23 cellular contexts compared by ENCODE assay signal in the genomic region with DNA sequence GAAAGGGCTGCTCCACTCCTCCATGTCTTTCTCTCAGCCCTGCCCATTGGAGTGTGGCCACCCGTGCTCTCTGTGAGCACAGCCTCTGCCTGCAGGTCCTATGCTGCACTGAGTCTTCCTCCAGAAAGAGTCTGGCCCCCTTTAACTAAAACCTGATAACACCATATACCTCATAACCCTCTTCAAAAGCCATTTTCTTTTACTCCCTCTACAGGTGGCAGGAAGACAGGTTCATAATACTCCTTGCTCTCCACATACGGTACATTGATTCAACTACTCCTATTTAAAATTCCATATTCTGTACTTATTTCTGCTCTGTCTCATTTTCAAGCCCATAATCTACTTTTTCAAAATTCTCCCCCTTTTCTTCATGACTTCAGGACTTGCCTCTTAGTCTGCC.
"Had no signal": no experiment of that assay in that cellular context is flagged by ENCODE, and none has a peak within 500 bp of the region (broad histone marks: within the 10 kb centered on the region; RNA-seq: fewer than 3 reads in every experiment).

No MANE protein-coding gene starts in this region.

- DNase-seq: effector memory CD8-positive, alpha-beta T cell; esophagus squamous epithelium; foreskin fibroblast; head of caudate nucleus; kidney; left colon; mesendoderm; naive B cell; psoas muscle; retina; right lobe of liver; spleen; stimulated activated CD4-positive, alpha-beta T cell treated with anti-CD3 and anti-CD28 coated beads, Interleukin-15, amount 100 ng/mL, for 24 hours; stimulated activated CD4-positive, alpha-beta T cell treated with anti-CD3 and anti-CD28 coated beads, Interleukin-1b, Interleukin-23, amount 100 ng/mL, for 48 hours; stimulated activated CD4-positive, alpha-beta T cell treated with anti-CD3 and anti-CD28 coated beads, Interleukin-4, amount 100 ng/mL, for 24 hours; stimulated activated naive B cell treated with anti-CD40 and anti-IgM and Interleukin-4, amounts not matched to agents 10 μg/mL and 1 μg/mL and 100 μg/mL, for 72 hours; stimulated activated naive CD8-positive, alpha-beta T cell treated with anti-CD3 and anti-CD28 coated beads, Interleukin-15, amount 100 ng/mL, for 72 hours; testis; upper lobe of right lung had no signal

- H3K27me3 ChIP-seq: esophagus squamous epithelium, hepatocyte, right lobe of liver, spleen, testis, tibial nerve, upper lobe of right lung, vagina had no signal

- H2AFZ ChIP-seq: hepatocyte, parathyroid adenoma had no signal

- H3K9ac ChIP-seq: parathyroid adenoma had no signal

- H3K4me1 ChIP-seq: esophagus squamous epithelium, parathyroid adenoma, psoas muscle, spleen, testis, tibial nerve, upper lobe of right lung, vagina had no signal

- H3K4me3 ChIP-seq: esophagus squamous epithelium, hepatocyte, psoas muscle, right lobe of liver, spleen, testis, tibial nerve, upper lobe of right lung, vagina had no signal

- H3K9me3 ChIP-seq: esophagus squamous epithelium, psoas muscle, right lobe of liver, spleen, testis, tibial nerve, upper lobe of right lung, vagina had no signal

- H3K27ac ChIP-seq: esophagus squamous epithelium, hepatocyte, parathyroid adenoma, psoas muscle, right lobe of liver, spleen, testis, tibial nerve, upper lobe of right lung, vagina had no signal

- H3K36me3 ChIP-seq: esophagus squamous epithelium, right lobe of liver, spleen, tibial nerve, upper lobe of right lung, vagina had no signal

- H3K4me2 ChIP-seq: hepatocyte had no signal

- ATAC-seq: effector memory CD8-positive, alpha-beta T cell; left colon; psoas muscle; right lobe of liver; stimulated activated naive B cell treated with anti-CD40 and anti-IgM and Interleukin-4, amounts not matched to agents 10 μg/mL and 1 μg/mL and 100 μg/mL, for 72 hours; stimulated activated naive CD8-positive, alpha-beta T cell treated with anti-CD3 and anti-CD28 coated beads, Interleukin-15, amount 100 ng/mL, for 72 hours; upper lobe of right lung had no signal

- H3K79me2 ChIP-seq: hepatocyte, parathyroid adenoma had no signal
